22 cellular contexts compared by ENCODE assay signal in genomic region chr5:16076657-16077056, GRCh38.
"Had no signal": no experiment of that assay in that cellular context is flagged by ENCODE, and none has a peak within 500 bp of the region (broad histone marks: within the 10 kb centered on the region; RNA-seq: fewer than 3 reads in every experiment).

No MANE protein-coding gene starts in this region.

- H3K27me3 Mint-ChIP-seq: activated CD4-positive, alpha-beta memory T cell treated with anti-CD3 and anti-CD28 coated beads, Interleukin-2, amount 10 ng/mL, durations not matched to agents 7 days and 5 days; activated naive CD4-positive, alpha-beta T cell treated with anti-CD3 and anti-CD28 coated beads, Interleukin-2, amount 10 ng/mL, durations not matched to agents 7 days and 5 days; activated naive CD8-positive, alpha-beta T cell treated with anti-CD3 and anti-CD28 coated beads, Interleukin-2, amount 10 ng/mL, durations not matched to agents 7 days and 5 days; T-helper 17 cell had no signal

- H3K4me3 Mint-ChIP-seq: activated CD4-positive, alpha-beta memory T cell treated with anti-CD3 and anti-CD28 coated beads, Interleukin-2, amount 10 ng/mL, durations not matched to agents 7 days and 5 days; activated naive CD4-positive, alpha-beta T cell treated with anti-CD3 and anti-CD28 coated beads, Interleukin-2, amount 10 ng/mL, durations not matched to agents 7 days and 5 days; activated naive CD8-positive, alpha-beta T cell treated with anti-CD3 and anti-CD28 coated beads, Interleukin-2, amount 10 ng/mL, durations not matched to agents 7 days and 5 days; activated T-cell treated with anti-CD3 and anti-CD28 coated beads, Interleukin-2, amount 50 U/mL, for 72 hours; T-helper 17 cell had no signal

- H3K27ac ChIP-seq: adrenal gland had no signal

- H3K36me3 Mint-ChIP-seq: activated naive CD4-positive, alpha-beta T cell treated with anti-CD3 and anti-CD28 coated beads, Interleukin-2, amount 10 ng/mL, durations not matched to agents 7 days and 5 days; activated naive CD8-positive, alpha-beta T cell treated with anti-CD3 and anti-CD28 coated beads, Interleukin-2, amount 10 ng/mL, durations not matched to agents 7 days and 5 days had no signal

- ATAC-seq: activated T-cell treated with anti-CD3 and anti-CD28 coated beads, Interleukin-2, amount 50 U/mL, for 72 hours; Right ventricle myocardium inferior; T-helper 17 cell had no signal

- H3K9me3 Mint-ChIP-seq: activated naive CD8-positive, alpha-beta T cell treated with anti-CD3 and anti-CD28 coated beads, Interleukin-2, amount 10 ng/mL, durations not matched to agents 7 days and 5 days; activated T-helper 2 cell treated with anti-CD3 and anti-CD28 coated beads, Interferon-gamma antibody, Interleukin-2, Interleukin-4, amounts not matched to agents 10 μg/mL and 5 μg/mL and 100 μg/mL, durations not matched to agents 14 hours and 24 hours and 36 hours had no signal

- H3K27ac Mint-ChIP-seq: activated CD4-positive, alpha-beta memory T cell treated with anti-CD3 and anti-CD28 coated beads, Interleukin-2, amount 10 ng/mL, durations not matched to agents 7 days and 5 days; activated naive CD4-positive, alpha-beta T cell treated with anti-CD3 and anti-CD28 coated beads, Interleukin-2, amount 10 ng/mL, durations not matched to agents 7 days and 5 days; activated naive CD8-positive, alpha-beta T cell treated with anti-CD3 and anti-CD28 coated beads, Interleukin-2, amount 10 ng/mL, durations not matched to agents 7 days and 5 days; activated T-cell treated with anti-CD3 and anti-CD28 coated beads, Interleukin-2, amount 50 U/mL, for 72 hours; activated T-helper 2 cell treated with anti-CD3 and anti-CD28 coated beads, Interferon-gamma antibody, Interleukin-2, Interleukin-4, amounts not matched to agents 10 μg/mL and 5 μg/mL and 100 μg/mL, durations not matched to agents 14 hours and 24 hours and 36 hours; T-helper 17 cell had no signal

- H3K4me3 ChIP-seq: adrenal gland had no signal

- H3K4me1 Mint-ChIP-seq: activated CD4-positive, alpha-beta memory T cell treated with anti-CD3 and anti-CD28 coated beads, Interleukin-2, amount 10 ng/mL, durations not matched to agents 7 days and 5 days; activated naive CD4-positive, alpha-beta T cell treated with anti-CD3 and anti-CD28 coated beads, Interleukin-2, amount 10 ng/mL, durations not matched to agents 7 days and 5 days; activated naive CD8-positive, alpha-beta T cell treated with anti-CD3 and anti-CD28 coated beads, Interleukin-2, amount 10 ng/mL, durations not matched to agents 7 days and 5 days; T-helper 17 cell had no signal

- DNase-seq: activated CD4-positive, alpha-beta memory T cell treated with anti-CD3 and anti-CD28 coated beads, Interleukin-2, amount 10 ng/mL, durations not matched to agents 7 days and 5 days; activated CD4-positive, alpha-beta T cell treated with anti-CD3 and anti-CD28 coated beads, Interleukin-2, amount 50 U/mL, for 1 hour; activated CD4-positive, CD25-positive, alpha-beta regulatory T cell; activated CD8-positive, alpha-beta memory T cell treated with anti-CD3 and anti-CD28 coated beads, Interleukin-2, amount 50 U/mL, for 4 hours; activated gamma-delta T cell treated with Interleukin-2 at 50 U/mL for 16 hours; activated naive CD4-positive, alpha-beta T cell treated with anti-CD3 and anti-CD28 coated beads, Interleukin-2, amount 10 ng/mL, durations not matched to agents 7 days and 5 days; activated naive CD8-positive, alpha-beta T cell treated with anti-CD3 and anti-CD28 coated beads, Interleukin-2, amount 10 ng/mL, durations not matched to agents 7 days and 5 days; activated T-cell treated with anti-CD3 and anti-CD28 coated beads, Interleukin-2, amount 50 U/mL, for 72 hours; anterior cingulate cortex; cerebellar nuclear complex; NCI-H1048; NCI-H146; NCI-H187 treated with DMSO at 0.1 percent for 48 hours; NCI-H2081 treated with DMSO at 0.1 percent for 48 hours; NCI-H446; NCI-H524; NCI-H748 treated with DMSO at 0.1 percent for 48 hours; T-helper 17 cell; T-helper 9 cell had no signal

- H3K36me3 ChIP-seq: adrenal gland had no signal

- H3K27me3 ChIP-seq: adrenal gland had no signal

- H3K9me3 ChIP-seq: adrenal gland had no signal
